8 cellular contexts compared by ENCODE assay signal in genomic region chr19:29942404-29943261, GRCh38. TPM values are rescaled to one million over a fixed set of nuclear protein-coding genes. Genes with fewer than 3 reads are reported as not detected.
DNase-seq lines count a peak whose midpoint lies in the region; ATAC-seq and TF ChIP-seq lines count a peak whose summit lies in the region.

No MANE protein-coding gene starts in this region.

- peak overlapping the region; percentile 93 for H3K4me3 ChIP-seq in SJSA1
- peak overlapping the region; percentile 97 for H3K4me3 ChIP-seq in trophoblast cell (ENCODE audit: low read depth, low read length)
- peak overlapping the region; percentile 94 for H3K4me3 ChIP-seq in upper lobe of right lung

- H3K9me3 ChIP-seq in SJSA1 (replicated peaks) = no peaks in the 10 kb centered on the region
- no peaks in the 10 kb centered on the region for H3K9me3 ChIP-seq in trophoblast cell (ENCODE audit: insufficient read depth, low read depth, low read length)
- H3K9me3 ChIP-seq in upper lobe of right lung = no peaks in the 10 kb centered on the region

- peak overlapping the region; percentile 94 for H4K8ac ChIP-seq in trophoblast cell (ENCODE audit: low read depth, low read length)

- peak overlapping the region; percentile 36 for H2BK5ac ChIP-seq in trophoblast cell (ENCODE audit: low read depth, low read length, poor library complexity)

- no CpG with 5 or more reads among the region's 79 CpGs for WGBS in trophoblast cell (ENCODE audit: extremely low coverage, insufficient coverage, insufficient read length)

- peak overlapping the region; percentile 51 for H3K4ac ChIP-seq in trophoblast cell (ENCODE audit: low read depth, low read length)

- peak overlapping the region; percentile 96 for H3K18ac ChIP-seq in trophoblast cell (ENCODE audit: low read length)

- H4K12ac ChIP-seq in trophoblast cell (ENCODE audit: low read depth, low read length) = peak overlapping the region; percentile 36

- no peak overlapping the region for H2BK12ac ChIP-seq in trophoblast cell (ENCODE audit: low read length)

- H3K27ac ChIP-seq in SJSA1 (peak overlapping the region; percentile 67), trophoblast cell (ENCODE audit: low read depth, low read length) (peak overlapping the region; percentile 56), upper lobe of right lung (peak overlapping the region; percentile 74)

- intact Hi-C loops in head of caudate nucleus (cut with DNase I) = loop anchor here (10.0 kb wide), 1 partner anchor 128 kb away; the partner anchor contains the start of gene CCNE1
- intact Hi-C loops in upper lobe of right lung (cut with DNase I) = no loop called here

- TF ChIP-seq CTCF in upper lobe of right lung (IDR thresholded peaks at IDR 0.05) = no peak

- H2AK5ac ChIP-seq in trophoblast cell (ENCODE audit: low read length) = peak overlapping the region; percentile 2

- H4K91ac ChIP-seq in trophoblast cell (ENCODE audit: low read depth, low read length) = peak overlapping the region; percentile 90

- no peak overlapping the region for H3K23ac ChIP-seq in trophoblast cell (ENCODE audit: low read length)

- peaks cover 3% of the 10 kb centered on the region; the same call in 1 of the 2 replicates for H3K36me3 ChIP-seq in SJSA1
- no peaks in the 10 kb centered on the region for H3K36me3 ChIP-seq in trophoblast cell (ENCODE audit: control insufficient read depth in 1 of 2, insufficient read depth in 2 of 2, low read length in 2 of 2)
- H3K36me3 ChIP-seq in upper lobe of right lung = no peaks in the 10 kb centered on the region

- ATAC-seq in GM21515 (IDR thresholded peaks at IDR 0.05; ENCODE audit: unreplicated experiment) (peak; percentile 81), upper lobe of right lung (peak; percentile 84)

- H3K79me2 ChIP-seq in trophoblast cell (ENCODE audit: control insufficient read depth, insufficient read depth, low read length, poor library complexity) = peaks cover 8% of the 10 kb centered on the region

- peaks cover 25% of the 10 kb centered on the region for H3K4me1 ChIP-seq in SJSA1 (replicated peaks)
- H3K4me1 ChIP-seq in trophoblast cell (ENCODE audit: control insufficient read depth in 1 of 2, insufficient read depth in 2 of 2, low read length in 2 of 2) = peaks cover 0 to 5% of the 10 kb centered on the region in 2 experiments
- peaks cover 35% of the 10 kb centered on the region for H3K4me1 ChIP-seq in upper lobe of right lung

- peak overlapping the region; percentile 91 for H2AFZ ChIP-seq in trophoblast cell (ENCODE audit: insufficient read depth, low read length, poor library complexity)

- H3K9ac ChIP-seq in trophoblast cell (ENCODE audit: low read length) = peak overlapping the region; percentile 91

- DNase-seq in DMS114 treated with DMSO at 0.1 percent for 48 hours (lab: John Stamatoyannopoulos, UW; ENCODE audit: unreplicated experiment) = peak; percentile 55
- DNase-seq in HuH-7 (ENCODE audit: low spot score) = peak; percentile 69
- peak; percentile 39 to 51 for DNase-seq in SJSA1 (ENCODE audit: low read depth in 1 of 2, low spot score in 2 of 2)
- DNase-seq in activated naive CD4-positive, alpha-beta T cell (lab: John Stamatoyannopoulos, UW) = peak; percentile 48 to 68 (median 57)
- peak; percentile 2 to 80 (median 61) for DNase-seq in head of caudate nucleus
- peak; percentile 39 to 59 for DNase-seq in trophoblast cell
- peak; percentile 84 for DNase-seq in upper lobe of right lung

- H2BK120ac ChIP-seq in trophoblast cell (ENCODE audit: insufficient read depth, low read length, poor library complexity) = no peak overlapping the region

- H3K79me1 ChIP-seq in trophoblast cell (ENCODE audit: low read length) = peaks cover 6% of the 10 kb centered on the region

- H3K27me3 ChIP-seq in SJSA1 (replicated peaks) (no peaks in the 10 kb centered on the region), trophoblast cell (ENCODE audit: insufficient read depth, low read length) (no peaks in the 10 kb centered on the region), upper lobe of right lung (no peaks in the 10 kb centered on the region)

- H3K4me2 ChIP-seq in trophoblast cell (ENCODE audit: low read length) = peak overlapping the region; percentile 82

- H3K14ac ChIP-seq in trophoblast cell (ENCODE audit: low read length) = peak overlapping the region; percentile 92

RNA-seq across cellular contexts. Expression of gene URI1, which starts 0.6 kb away (rescaled TPM):
- total RNA-seq in SJSA1 (2014; rRNA removed; shearing (Covaris generic)) = 76.2 and 88.3 TPM in 2 replicates
- 41.6 and 42.6 TPM in 2 replicates for polyA plus RNA-seq in trophoblast cell (2013)
- total RNA-seq in upper lobe of right lung = 45.1 TPM

Comparison
In these comparisons a context has a peak if more than half of its experiments do, and no peak if none do; other contexts are left out.
1. Peak in every context shown above with its lines: DNase-seq, ATAC-seq, H3K4me3 ChIP-seq and H3K27ac ChIP-seq.